1 cellular context compared by ENCODE assay signal in genomic region chr13:45416521-45417125, GRCh38.
TF ChIP-seq lines count a peak whose summit lies in the region.

No MANE protein-coding gene starts in this region.

TF ChIP-seq in A549, 52 proteins besides CTCF, POLR2A, EP300 and RAD21 (continued from another document):
- TF ChIP-seq, protein P1, sequence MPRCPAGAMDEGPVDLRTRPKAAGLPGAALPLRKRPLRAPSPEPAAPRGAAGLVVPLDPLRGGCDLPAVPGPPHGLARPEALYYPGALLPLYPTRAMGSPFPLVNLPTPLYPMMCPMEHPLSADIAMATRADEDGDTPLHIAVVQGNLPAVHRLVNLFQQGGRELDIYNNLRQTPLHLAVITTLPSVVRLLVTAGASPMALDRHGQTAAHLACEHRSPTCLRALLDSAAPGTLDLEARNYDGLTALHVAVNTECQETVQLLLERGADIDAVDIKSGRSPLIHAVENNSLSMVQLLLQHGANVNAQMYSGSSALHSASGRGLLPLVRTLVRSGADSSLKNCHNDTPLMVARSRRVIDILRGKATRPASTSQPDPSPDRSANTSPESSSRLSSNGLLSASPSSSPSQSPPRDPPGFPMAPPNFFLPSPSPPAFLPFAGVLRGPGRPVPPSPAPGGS (IDR thresholded peaks at IDR 0.05), result no peak
